In genomic region chr6:51579013-51579412, GRCh38 we compare ENCODE assay signal across 19 cellular contexts.
"Had no signal": no experiment of that assay in that cellular context is flagged by ENCODE, and none has a peak within 500 bp of the region (broad histone marks: within the 10 kb centered on the region; RNA-seq: fewer than 3 reads in every experiment).

No MANE protein-coding gene starts in this region.

- DNase-seq: effector memory CD8-positive, alpha-beta T cell; erythroblast; esophagus squamous epithelium; foreskin melanocyte; glutamatergic neuron; heart right ventricle; natural killer cell; stimulated activated CD4-positive, alpha-beta T cell treated with anti-CD3 and anti-CD28 coated beads, Interleukin-2, amount 100 ng/mL, for 24 hours; stimulated activated CD4-positive, alpha-beta T cell treated with anti-CD3 and anti-CD28 coated beads, Interleukin-4, amount 100 ng/mL, for 4 hours; stimulated activated naive CD8-positive, alpha-beta T cell treated with anti-CD3 and anti-CD28 coated beads, Interleukin-15, Interleukin-2, amounts not matched to agents 100 U/mL and 50 U/mL, for 24 hours; substantia nigra; testis; tibial artery had no signal

- H3K4me1 ChIP-seq: esophagus squamous epithelium, heart right ventricle, prostate gland, right atrium auricular region, testis, tibial artery had no signal

- H3K4me3 ChIP-seq: coronary artery, esophagus squamous epithelium, heart right ventricle, lung, prostate gland, right atrium auricular region, testis, tibial artery had no signal

- H3K9me3 ChIP-seq: esophagus squamous epithelium, prostate gland, testis, tibial artery had no signal

- H3K27ac ChIP-seq: coronary artery, esophagus squamous epithelium, heart right ventricle, prostate gland, right atrium auricular region, testis, tibial artery had no signal

- H3K27me3 ChIP-seq: esophagus squamous epithelium, heart right ventricle, right atrium auricular region, testis, tibial artery had no signal

- H3K36me3 ChIP-seq: esophagus squamous epithelium, heart right ventricle, prostate gland, right atrium auricular region, tibial artery had no signal

- FAIRE-seq: endometrium, keratinocyte had no signal
